In the genomic region with DNA sequence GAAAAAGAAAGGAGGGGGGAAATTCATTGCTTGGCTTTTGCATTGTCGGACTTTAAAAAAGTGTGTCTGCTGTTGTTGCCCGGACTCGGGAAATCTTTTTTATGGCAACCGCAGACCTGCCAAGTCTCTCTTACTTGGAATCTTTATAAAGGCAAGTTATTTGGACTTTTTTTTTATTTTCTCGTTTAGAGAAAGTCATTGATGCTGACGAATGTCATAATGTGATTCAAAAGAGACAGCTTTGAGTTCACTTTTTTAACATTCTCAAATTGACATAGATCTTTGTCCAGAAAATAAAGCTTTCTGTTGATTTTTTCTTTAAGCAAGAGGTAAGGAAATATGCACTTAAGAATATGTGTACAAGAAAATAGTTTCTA, we compare ENCODE assay signal across 8 cellular contexts. TPM values are rescaled to one million over a fixed set of nuclear protein-coding genes. Genes with fewer than 3 reads are reported as not detected.
DNase-seq lines count a peak whose midpoint lies in the region; ATAC-seq and TF ChIP-seq lines count a peak whose summit lies in the region.

No MANE protein-coding gene starts in this region.

- H3K4me3 ChIP-seq in BJ (ENCODE audit: low read depth, low read length) (peak overlapping the region; percentile 44), epithelial cell of proximal tubule (ENCODE audit: low read depth, low read length) (peak overlapping the region; percentile 48), osteoblast (ENCODE audit: insufficient read depth, low read length) (peak overlapping the region; percentile 57)

- no peak for ATAC-seq in HG03139 (IDR thresholded peaks at IDR 0.05; ENCODE audit: unreplicated experiment)

- POLR2A ChIA-PET in BJ (lab: Charles Lee): interaction anchor here (0.7 kb wide), 1 partner anchor 1362 kb away, joined by 41 read pairs; no protein-coding TSS in a partner anchor

- TF ChIP-seq CTCF in BJ (IDR thresholded peaks at IDR 0.05; ENCODE audit: insufficient read depth, low read depth, low read length): no peak
- TF ChIP-seq CTCF in epithelial cell of proximal tubule (conservative IDR thresholded peaks at IDR 0.05; ENCODE audit: low read depth, low read length): no peak
- TF ChIP-seq CTCF in osteoblast (IDR thresholded peaks at IDR 0.05; ENCODE audit: extremely low read depth, low read depth, low read length): peak; percentile 2

- H3K27me3 ChIP-seq in BJ (ENCODE audit: control insufficient read depth, insufficient read depth, low read length) (0 out of 2 replicates have a peak, but pooled peaks cover 2% of the 10 kb centered on the region), osteoblast (ENCODE audit: insufficient read depth, low read length) (peaks cover 36% of the 10 kb centered on the region)

- DNase-seq in BJ (ENCODE audit: low read depth): no peak
- DNase-seq in KG1 (lab: John Stamatoyannopoulos, UW): peak; percentile 84
- DNase-seq in epithelial cell of proximal tubule (ENCODE audit: low read depth): no peak
- no peak for DNase-seq in osteoblast (ENCODE audit: insufficient read length, low spot score, missing footprints)
- no peak for DNase-seq in HT-29 (ENCODE audit: low spot score)
- no peak for DNase-seq in anterior cingulate cortex (lab: John Stamatoyannopoulos, UW)
- no peak for DNase-seq in DMS153 (lab: John Stamatoyannopoulos, UW)

- CTCF ChIA-PET in BJ (lab: Yijun Ruan, JAX): interaction anchor here (0.7 to 1.1 kb wide), 3 partner anchors 12 to 253 kb away, joined by 3 to 4 read pairs (median 4); no protein-coding TSS in a partner anchor

- no peak overlapping the region for H3K27ac ChIP-seq in osteoblast (ENCODE audit: low read depth, low read length)

- no peaks in the 10 kb centered on the region for H3K79me2 ChIP-seq in osteoblast (ENCODE audit: insufficient read depth, low read length)

- no peaks in the 10 kb centered on the region for H3K9me3 ChIP-seq in osteoblast (ENCODE audit: low read depth, low read length)

- H3K36me3 ChIP-seq in BJ (ENCODE audit: control insufficient read depth, insufficient read depth, low read length) (no peaks in the 10 kb centered on the region; the same call in 1 of the 2 replicates), osteoblast (ENCODE audit: insufficient read depth, low read length) (no peaks in the 10 kb centered on the region)

- H4K20me1 ChIP-seq in osteoblast (ENCODE audit: insufficient read depth, low read length): no peaks in the 10 kb centered on the region

- peak overlapping the region; percentile 51 for H2AFZ ChIP-seq in osteoblast (ENCODE audit: low read length)

- H3K4me2 ChIP-seq in osteoblast (ENCODE audit: insufficient read depth, low read length): peak overlapping the region; percentile 78

- peaks cover 4% of the 10 kb centered on the region for H3K4me1 ChIP-seq in osteoblast (ENCODE audit: insufficient read depth, low read length)

RNA-seq across cellular contexts. Expression of a gene that starts 0.7 kb away (rescaled TPM):
- polyA plus RNA-seq in BJ (2011; rRNA removed): 18.6 and 29.3 TPM in 2 replicates
- 29.5 and 48.8 TPM in 2 replicates for polyA minus RNA-seq in BJ (2011; rRNA and poly(A)+ RNA removed)
- 2.0 and 12.2 TPM in 2 replicates for total RNA-seq in epithelial cell of proximal tubule
- 27.5 and 33.6 TPM in 2 replicates for total RNA-seq in osteoblast
- total RNA-seq in HT-29 (2014; rRNA removed; shearing (Covaris generic)): 0.08 and 0.21 TPM in 2 replicates
